Comparison of ENCODE assay signal across 24 cellular contexts in the genomic region with DNA sequence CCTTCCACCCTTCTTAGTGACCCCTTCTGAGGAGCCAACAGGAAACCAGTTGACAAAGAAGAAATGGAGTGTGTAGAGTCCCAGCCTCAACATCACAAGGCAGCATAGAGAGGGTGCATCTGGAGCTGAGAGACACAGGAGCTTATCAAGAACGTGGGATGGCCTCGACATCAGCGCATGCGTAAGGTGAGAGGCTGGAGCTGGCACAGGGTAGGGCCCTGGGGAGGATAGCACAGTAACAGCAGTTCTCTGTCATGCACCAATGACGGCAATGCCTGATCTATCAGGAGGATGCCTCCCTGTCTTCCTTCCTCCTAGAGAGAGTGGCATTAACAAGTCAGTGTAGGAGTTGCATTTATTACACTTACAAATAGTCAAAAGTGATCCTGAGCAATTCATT.
DNase-seq lines count a peak whose midpoint lies in the region; ATAC-seq and TF ChIP-seq lines count a peak whose summit lies in the region.
"Had no signal": no experiment of that assay in that cellular context is flagged by ENCODE, and none has a peak within 500 bp of the region (broad histone marks: within the 10 kb centered on the region; RNA-seq: fewer than 3 reads in every experiment).

No MANE protein-coding gene starts in this region.

- no peaks in the 10 kb centered on the region for H3K36me3 ChIP-seq in BLaER1
- no peaks in the 10 kb centered on the region for H3K36me3 ChIP-seq in GM23338 (ENCODE audit: insufficient read depth)
- H3K36me3 ChIP-seq: Peyer's patch had no signal

- H3K9me3 ChIP-seq in BLaER1: no peaks in the 10 kb centered on the region
- H3K9me3 ChIP-seq: Peyer's patch had no signal

- DNase-seq in GM23338 (ENCODE audit: low spot score): no peak
- DNase-seq in head of caudate nucleus: peak; percentile 50 to 94 (median 79)
- peak; percentile 46 for DNase-seq in retina
- DNase-seq in NCI-H748 (lab: John Stamatoyannopoulos, UW; ENCODE audit: unreplicated experiment): no peak
- no peak for DNase-seq in activated CD4-positive, alpha-beta T cell treated with anti-CD3 and anti-CD28 coated beads for 1 hour
- no peak for DNase-seq in T-helper 2 cell treated with Interferon-gamma antibody and Interleukin-4, amounts not matched to agents 5 μg/mL and 100 μg/mL, for 36 hours (ENCODE audit: low spot score)
- DNase-seq: AML-193; CD8-positive, alpha-beta T cell; DMS 273 treated with DMSO at 0.1 percent for 48 hours; H7; MM.1S; NCI-H1048; NCI-H1417 treated with DMSO at 0.1 percent for 48 hours; NCI-H1694 treated with DMSO at 0.1 percent for 48 hours; NCI-H2081; NCI-H526; Peyer's patch; SIG-M5 had no signal

- no peaks in the 10 kb centered on the region for H3K9me2 ChIP-seq in GM23338 (ENCODE audit: insufficient read depth)

- H3K79me2 ChIP-seq in GM23338 (replicated peaks; ENCODE audit: insufficient read depth): no peaks in the 10 kb centered on the region

- peaks cover 31% of the 10 kb centered on the region for H3K4me1 Mint-ChIP-seq in GM23338
- no peaks in the 10 kb centered on the region for H3K4me1 Mint-ChIP-seq in T-helper 2 cell treated with Interferon-gamma antibody and Interleukin-4, amounts not matched to agents 5 μg/mL and 100 μg/mL, for 36 hours (ENCODE audit: low read depth)
- H3K4me1 Mint-ChIP-seq: IgD-negative memory B cell had no signal

- TF ChIP-seq CTCF in GM23338 (conservative IDR thresholded peaks at IDR 0.05; ENCODE audit: low read depth in 2 of 2): no peak

- H3K27me3 ChIP-seq in BLaER1: no peaks in the 10 kb centered on the region
- no peaks in the 10 kb centered on the region for H3K27me3 ChIP-seq in GM23338 (ENCODE audit: insufficient read depth)
- H3K27me3 ChIP-seq: Peyer's patch had no signal

- H3K27ac ChIP-seq in BLaER1 (no peak overlapping the region), GM23338 (ENCODE audit: low read depth) (no peak overlapping the region)
- H3K27ac ChIP-seq: C4-2B, HL-60, KMS-11, Peyer's patch, SK-N-MC had no signal

- no peak overlapping the region for H3K27ac Mint-ChIP-seq in GM23338
- no peak overlapping the region for H3K27ac Mint-ChIP-seq in T-helper 2 cell treated with Interferon-gamma antibody and Interleukin-4, amounts not matched to agents 5 μg/mL and 100 μg/mL, for 36 hours
- H3K27ac Mint-ChIP-seq: CD8-positive, alpha-beta T cell; IgD-negative memory B cell had no signal

- peaks cover 2% of the 10 kb centered on the region for H3K27me3 Mint-ChIP-seq in GM23338 (ENCODE audit: insufficient read depth, low read depth, poor library complexity)
- no peaks in the 10 kb centered on the region for H3K27me3 Mint-ChIP-seq in T-helper 2 cell treated with Interferon-gamma antibody and Interleukin-4, amounts not matched to agents 5 μg/mL and 100 μg/mL, for 36 hours (ENCODE audit: low read depth)
- H3K27me3 Mint-ChIP-seq: IgD-negative memory B cell had no signal

- no peaks in the 10 kb centered on the region for H3K36me3 Mint-ChIP-seq in GM23338 (ENCODE audit: low read depth)
- H3K36me3 Mint-ChIP-seq in T-helper 2 cell treated with Interferon-gamma antibody and Interleukin-4, amounts not matched to agents 5 μg/mL and 100 μg/mL, for 36 hours (ENCODE audit: low read depth): no peaks in the 10 kb centered on the region
- H3K36me3 Mint-ChIP-seq: CD8-positive, alpha-beta T cell; IgD-negative memory B cell had no signal

- no peak overlapping the region for H3K4me3 Mint-ChIP-seq in GM23338
- no peak overlapping the region for H3K4me3 Mint-ChIP-seq in T-helper 2 cell treated with Interferon-gamma antibody and Interleukin-4, amounts not matched to agents 5 μg/mL and 100 μg/mL, for 36 hours
- H3K4me3 Mint-ChIP-seq: CD8-positive, alpha-beta T cell; IgD-negative memory B cell had no signal

- H3K9ac ChIP-seq in BLaER1: no peak overlapping the region
- H3K9ac ChIP-seq: KMS-11 had no signal

- no peaks in the 10 kb centered on the region for H3F3A ChIP-seq in GM23338 (replicated peaks; ENCODE audit: low read depth)

- H3K4me2 ChIP-seq in BLaER1 (peak overlapping the region; percentile 29), GM23338 (no peak overlapping the region)
- H3K4me2 ChIP-seq: KMS-11 had no signal

- H3K4me3 ChIP-seq in BLaER1: no peak overlapping the region
- H3K4me3 ChIP-seq in GM23338: no peak overlapping the region
- H3K4me3 ChIP-seq: Peyer's patch, SK-N-MC had no signal

- ATAC-seq in GM23338: peak; percentile 36; the same call in 2 of the 3 replicates
- ATAC-seq: CD8-positive, alpha-beta T cell had no signal

- H3K4me1 ChIP-seq in BLaER1 (peaks cover 22% of the 10 kb centered on the region), GM23338 (ENCODE audit: insufficient read depth) (peaks cover 17% of the 10 kb centered on the region)
- H3K4me1 ChIP-seq: Peyer's patch had no signal

- intact Hi-C loops in head of caudate nucleus (cut with DNase I): no loop called here

- H4K20me1 ChIP-seq in BLaER1: no peaks in the 10 kb centered on the region
- no peaks in the 10 kb centered on the region for H4K20me1 ChIP-seq in GM23338 (replicated peaks; ENCODE audit: insufficient read depth)

- H2AFZ ChIP-seq in GM23338: no peak overlapping the region

- H3K9me3 Mint-ChIP-seq in GM23338: no peaks in the 10 kb centered on the region
- no peaks in the 10 kb centered on the region for H3K9me3 Mint-ChIP-seq in T-helper 2 cell treated with Interferon-gamma antibody and Interleukin-4, amounts not matched to agents 5 μg/mL and 100 μg/mL, for 36 hours
- H3K9me3 Mint-ChIP-seq: CD8-positive, alpha-beta T cell had no signal

TF ChIP-seq in GM23338, 12 proteins besides CTCF, POLR2A, EP300 and RAD21:
- TF ChIP-seq NANOG (IDR thresholded peaks at IDR 0.05; ENCODE audit: borderline replicate concordance) (no peak), POLR2AphosphoS5 (IDR thresholded peaks at IDR 0.05; ENCODE audit: low read depth) (no peak), EZH2 (IDR thresholded peaks at IDR 0.05; ENCODE audit: low read depth, unreplicated experiment) (no peak)
- TF ChIP-seq, protein P1, sequence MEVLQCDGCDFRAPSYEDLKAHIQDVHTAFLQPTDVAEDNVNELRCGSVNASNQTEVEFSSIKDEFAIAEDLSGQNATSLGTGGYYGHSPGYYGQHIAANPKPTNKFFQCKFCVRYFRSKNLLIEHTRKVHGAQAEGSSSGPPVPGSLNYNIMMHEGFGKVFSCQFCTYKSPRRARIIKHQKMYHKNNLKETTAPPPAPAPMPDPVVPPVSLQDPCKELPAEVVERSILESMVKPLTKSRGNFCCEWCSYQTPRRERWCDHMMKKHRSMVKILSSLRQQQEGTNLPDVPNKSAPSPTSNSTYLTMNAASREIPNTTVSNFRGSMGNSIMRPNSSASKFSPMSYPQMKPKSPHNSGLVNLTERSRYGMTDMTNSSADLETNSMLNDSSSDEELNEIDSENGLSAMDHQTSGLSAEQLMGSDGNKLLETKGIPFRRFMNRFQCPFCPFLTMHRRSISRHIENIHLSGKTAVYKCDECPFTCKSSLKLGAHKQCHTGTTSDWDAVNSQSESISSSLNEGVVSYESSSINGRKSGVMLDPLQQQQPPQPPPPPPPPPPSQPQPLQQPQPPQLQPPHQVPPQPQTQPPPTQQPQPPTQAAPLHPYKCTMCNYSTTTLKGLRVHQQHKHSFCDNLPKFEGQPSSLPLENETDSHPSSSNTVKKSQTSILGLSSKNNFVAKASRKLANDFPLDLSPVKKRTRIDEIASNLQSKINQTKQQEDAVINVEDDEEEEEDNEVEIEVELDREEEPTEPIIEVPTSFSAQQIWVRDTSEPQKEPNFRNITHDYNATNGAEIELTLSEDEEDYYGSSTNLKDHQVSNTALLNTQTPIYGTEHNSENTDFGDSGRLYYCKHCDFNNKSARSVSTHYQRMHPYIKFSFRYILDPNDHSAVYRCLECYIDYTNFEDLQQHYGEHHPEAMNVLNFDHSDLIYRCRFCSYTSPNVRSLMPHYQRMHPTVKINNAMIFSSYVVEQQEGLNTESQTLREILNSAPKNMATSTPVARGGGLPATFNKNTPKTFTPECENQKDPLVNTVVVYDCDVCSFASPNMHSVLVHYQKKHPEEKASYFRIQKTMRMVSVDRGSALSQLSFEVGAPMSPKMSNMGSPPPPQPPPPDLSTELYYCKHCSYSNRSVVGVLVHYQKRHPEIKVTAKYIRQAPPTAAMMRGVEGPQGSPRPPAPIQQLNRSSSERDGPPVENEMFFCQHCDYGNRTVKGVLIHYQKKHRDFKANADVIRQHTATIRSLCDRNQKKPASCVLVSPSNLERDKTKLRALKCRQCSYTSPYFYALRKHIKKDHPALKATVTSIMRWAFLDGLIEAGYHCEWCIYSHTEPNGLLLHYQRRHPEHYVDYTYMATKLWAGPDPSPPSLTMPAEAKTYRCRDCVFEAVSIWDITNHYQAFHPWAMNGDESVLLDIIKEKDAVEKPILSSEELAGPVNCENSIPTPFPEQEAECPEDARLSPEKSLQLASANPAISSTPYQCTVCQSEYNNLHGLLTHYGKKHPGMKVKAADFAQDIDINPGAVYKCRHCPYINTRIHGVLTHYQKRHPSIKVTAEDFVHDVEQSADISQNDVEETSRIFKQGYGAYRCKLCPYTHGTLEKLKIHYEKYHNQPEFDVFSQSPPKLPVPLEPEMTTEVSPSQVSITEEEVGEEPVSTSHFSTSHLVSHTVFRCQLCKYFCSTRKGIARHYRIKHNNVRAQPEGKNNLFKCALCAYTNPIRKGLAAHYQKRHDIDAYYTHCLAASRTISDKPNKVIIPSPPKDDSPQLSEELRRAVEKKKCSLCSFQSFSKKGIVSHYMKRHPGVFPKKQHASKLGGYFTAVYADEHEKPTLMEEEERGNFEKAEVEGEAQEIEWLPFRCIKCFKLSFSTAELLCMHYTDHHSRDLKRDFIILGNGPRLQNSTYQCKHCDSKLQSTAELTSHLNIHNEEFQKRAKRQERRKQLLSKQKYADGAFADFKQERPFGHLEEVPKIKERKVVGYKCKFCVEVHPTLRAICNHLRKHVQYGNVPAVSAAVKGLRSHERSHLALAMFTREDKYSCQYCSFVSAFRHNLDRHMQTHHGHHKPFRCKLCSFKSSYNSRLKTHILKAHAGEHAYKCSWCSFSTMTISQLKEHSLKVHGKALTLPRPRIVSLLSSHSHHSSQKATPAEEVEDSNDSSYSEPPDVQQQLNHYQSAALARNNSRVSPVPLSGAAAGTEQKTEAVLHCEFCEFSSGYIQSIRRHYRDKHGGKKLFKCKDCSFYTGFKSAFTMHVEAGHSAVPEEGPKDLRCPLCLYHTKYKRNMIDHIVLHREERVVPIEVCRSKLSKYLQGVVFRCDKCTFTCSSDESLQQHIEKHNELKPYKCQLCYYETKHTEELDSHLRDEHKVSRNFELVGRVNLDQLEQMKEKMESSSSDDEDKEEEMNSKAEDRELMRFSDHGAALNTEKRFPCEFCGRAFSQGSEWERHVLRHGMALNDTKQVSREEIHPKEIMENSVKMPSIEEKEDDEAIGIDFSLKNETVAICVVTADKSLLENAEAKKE (CRISPR knock-in tag; IDR thresholded peaks at IDR 0.05): no peak

Comparison
In these comparisons a context has a peak if more than half of its experiments do, and no peak if none do; other contexts are left out.
1. DNase-seq: peak in head of caudate nucleus (42 of 42) and retina (single experiment); none in GM23338 (single experiment), NCI-H748 (single experiment), activated CD4-positive, alpha-beta T cell treated with anti-CD3 and anti-CD28 coated beads for 1 hour (single experiment) and T-helper 2 cell treated with Interferon-gamma antibody and Interleukin-4, amounts not matched to agents 5 μg/mL and 100 μg/mL, for 36 hours (single experiment).